Comparison of ENCODE assay signal across 2 cellular contexts in genomic region chr2:230472619-230473018, GRCh38.
TF ChIP-seq lines count a peak whose summit lies in the region.

No MANE protein-coding gene starts in this region.

TF ChIP-seq in IMR-90, 13 proteins besides CTCF, POLR2A, EP300 and RAD21 (continued from another document):
- TF ChIP-seq USF2 (IDR thresholded peaks at IDR 0.05; ENCODE audit: low read depth, low read length): no peak
- no peak for TF ChIP-seq MXI1 (IDR thresholded peaks at IDR 0.05; ENCODE audit: borderline replicate concordance, low read depth, low read length)
- no peak for TF ChIP-seq RCOR1 (IDR thresholded peaks at IDR 0.05; ENCODE audit: insufficient replicate concordance, low read length)
- no peak for TF ChIP-seq BHLHE40 (IDR thresholded peaks at IDR 0.05; ENCODE audit: low read depth, low read length)
- no peak for TF ChIP-seq SMC3 (IDR thresholded peaks at IDR 0.05; ENCODE audit: low read depth, low read length)
- no peak for TF ChIP-seq MAZ (IDR thresholded peaks at IDR 0.05; ENCODE audit: borderline replicate concordance, low read depth, low read length)
- no peak for TF ChIP-seq FOS (IDR thresholded peaks at IDR 0.05; ENCODE audit: low read depth, low read length)
- no peak for TF ChIP-seq NFE2L2 (IDR thresholded peaks at IDR 0.05; ENCODE audit: low read depth, low read length)

TF ChIP-seq in SK-N-SH, 30 proteins besides CTCF, POLR2A, EP300 and RAD21 (continued from another document):
- no peak for TF ChIP-seq REST (IDR thresholded peaks at IDR 0.05; ENCODE audit: low read depth, low read length)
- TF ChIP-seq NRF1 (IDR thresholded peaks at IDR 0.05; ENCODE audit: low read depth, low read length): no peak
